ENCODE assay signal across 2 cellular contexts in genomic region chr17:59769891-59770290, GRCh38.
TF ChIP-seq lines count a peak whose summit lies in the region.

No MANE protein-coding gene starts in this region.

TF ChIP-seq in SK-N-SH, 30 proteins besides CTCF, POLR2A, EP300 and RAD21:
- TF ChIP-seq, protein P1, sequence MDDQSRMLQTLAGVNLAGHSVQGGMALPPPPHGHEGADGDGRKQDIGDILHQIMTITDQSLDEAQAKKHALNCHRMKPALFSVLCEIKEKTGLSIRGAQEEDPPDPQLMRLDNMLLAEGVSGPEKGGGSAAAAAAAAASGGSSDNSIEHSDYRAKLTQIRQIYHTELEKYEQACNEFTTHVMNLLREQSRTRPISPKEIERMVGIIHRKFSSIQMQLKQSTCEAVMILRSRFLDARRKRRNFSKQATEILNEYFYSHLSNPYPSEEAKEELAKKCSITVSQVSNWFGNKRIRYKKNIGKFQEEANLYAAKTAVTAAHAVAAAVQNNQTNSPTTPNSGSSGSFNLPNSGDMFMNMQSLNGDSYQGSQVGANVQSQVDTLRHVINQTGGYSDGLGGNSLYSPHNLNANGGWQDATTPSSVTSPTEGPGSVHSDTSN (IDR thresholded peaks at IDR 0.05): no peak
- TF ChIP-seq NFIC (IDR thresholded peaks at IDR 0.05; ENCODE audit: borderline replicate concordance) (no peak), ZBTB33 (IDR thresholded peaks at IDR 0.05; ENCODE audit: borderline replicate concordance, low read depth) (no peak), RCOR1 (IDR thresholded peaks at IDR 0.05; ENCODE audit: low read length) (no peak), USF1 (IDR thresholded peaks at IDR 0.05; ENCODE audit: borderline replicate concordance, low read depth) (no peak), FOSL2 (IDR thresholded peaks at IDR 0.05; ENCODE audit: borderline replicate concordance, low read depth) (peak; percentile 34; the same call in 1 of the 2 replicates), YY1 (IDR thresholded peaks at IDR 0.05; ENCODE audit: low read depth) (no peak), JUND (IDR thresholded peaks at IDR 0.05) (peak; percentile 24; the same call in 1 of the 2 replicates), FOXM1 (IDR thresholded peaks at IDR 0.05; ENCODE audit: low read depth) (no peak), ELF1 (IDR thresholded peaks at IDR 0.05) (no peak), RFX5 (IDR thresholded peaks at IDR 0.05; ENCODE audit: low read length) (no peak), TCF12 (IDR thresholded peaks at IDR 0.05) (no peak)
- TF ChIP-seq, protein P2, sequence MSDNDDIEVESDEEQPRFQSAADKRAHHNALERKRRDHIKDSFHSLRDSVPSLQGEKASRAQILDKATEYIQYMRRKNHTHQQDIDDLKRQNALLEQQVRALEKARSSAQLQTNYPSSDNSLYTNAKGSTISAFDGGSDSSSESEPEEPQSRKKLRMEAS (IDR thresholded peaks at IDR 0.05; ENCODE audit: low read depth): no peak
- TF ChIP-seq, protein P3, sequence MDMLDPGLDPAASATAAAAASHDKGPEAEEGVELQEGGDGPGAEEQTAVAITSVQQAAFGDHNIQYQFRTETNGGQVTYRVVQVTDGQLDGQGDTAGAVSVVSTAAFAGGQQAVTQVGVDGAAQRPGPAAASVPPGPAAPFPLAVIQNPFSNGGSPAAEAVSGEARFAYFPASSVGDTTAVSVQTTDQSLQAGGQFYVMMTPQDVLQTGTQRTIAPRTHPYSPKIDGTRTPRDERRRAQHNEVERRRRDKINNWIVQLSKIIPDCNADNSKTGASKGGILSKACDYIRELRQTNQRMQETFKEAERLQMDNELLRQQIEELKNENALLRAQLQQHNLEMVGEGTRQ (IDR thresholded peaks at IDR 0.05; ENCODE audit: borderline replicate concordance, low read depth, low read length): no peak

TF ChIP-seq in SK-N-SH treated with all-trans-retinoic acid at 6 μM for 48 hours, 23 proteins besides CTCF, POLR2A, EP300 and RAD21:
- no peak for TF ChIP-seq TSHZ2 (CRISPR knock-in tag; IDR thresholded peaks at IDR 0.05)
- TF ChIP-seq CREB5 (CRISPR knock-in tag; IDR thresholded peaks at IDR 0.05; ENCODE audit: low read depth): no peak
- no peak for TF ChIP-seq SNAI2 (CRISPR knock-in tag; IDR thresholded peaks at IDR 0.05)
- TF ChIP-seq TOX (CRISPR knock-in tag; IDR thresholded peaks at IDR 0.05; ENCODE audit: borderline replicate concordance): no peak
- TF ChIP-seq ZFP30 (CRISPR knock-in tag; IDR thresholded peaks at IDR 0.05): no peak
- TF ChIP-seq POU6F1 (CRISPR knock-in tag; IDR thresholded peaks at IDR 0.05; ENCODE audit: borderline replicate concordance, low read depth): no peak
- no peak for TF ChIP-seq ZNF8 (CRISPR knock-in tag; IDR thresholded peaks at IDR 0.05)
- no peak for TF ChIP-seq OSR1 (CRISPR knock-in tag; IDR thresholded peaks at IDR 0.05)
- TF ChIP-seq ARNTL (CRISPR knock-in tag; IDR thresholded peaks at IDR 0.05; ENCODE audit: borderline replicate concordance, low read depth): no peak
- TF ChIP-seq ISL1 (CRISPR knock-in tag; IDR thresholded peaks at IDR 0.05): no peak
- no peak for TF ChIP-seq ZNF70 (CRISPR knock-in tag; IDR thresholded peaks at IDR 0.05)
- no peak for TF ChIP-seq ZNF565 (CRISPR knock-in tag; conservative IDR thresholded peaks at IDR 0.05; ENCODE audit: low read depth)
- no peak for TF ChIP-seq TCF4 (CRISPR knock-in tag; IDR thresholded peaks at IDR 0.05; ENCODE audit: borderline replicate concordance)
